12 cellular contexts compared by ENCODE assay signal in the genomic region with DNA sequence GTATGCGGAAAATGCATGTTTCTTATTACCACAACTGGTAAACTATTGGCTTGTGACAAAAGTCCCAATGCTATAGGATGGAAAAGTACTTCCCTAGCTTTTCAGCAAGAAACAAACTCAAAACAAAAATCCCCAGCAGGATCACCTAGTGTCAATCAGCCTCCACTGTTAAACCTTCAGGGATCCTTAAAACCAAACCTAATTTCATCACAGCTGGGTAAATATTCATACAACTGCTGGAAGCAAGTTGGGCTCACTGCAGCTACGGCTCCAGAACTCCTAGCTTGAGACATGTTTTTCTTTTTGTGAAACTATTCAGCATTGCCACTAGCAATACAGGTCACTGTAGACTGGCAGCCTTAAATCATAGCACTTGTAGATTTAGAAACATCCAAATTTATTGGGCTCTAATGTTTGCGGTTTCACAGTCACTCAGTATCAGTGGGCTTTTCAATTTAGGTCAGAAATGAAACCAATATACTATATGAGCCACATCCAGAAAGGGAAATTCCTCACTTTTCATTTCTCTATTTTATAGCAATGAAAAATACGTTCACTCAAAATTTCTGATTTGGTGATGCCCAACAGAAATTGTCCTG.
DNase-seq lines count a peak whose midpoint lies in the region; ATAC-seq lines count a peak whose summit lies in the region.
"Had no signal": no experiment of that assay in that cellular context is flagged by ENCODE, and none has a peak within 500 bp of the region (broad histone marks: within the 10 kb centered on the region; RNA-seq: fewer than 3 reads in every experiment).

No MANE protein-coding gene starts in this region.

- peak; percentile 55 for ATAC-seq in GM19351 (IDR thresholded peaks at IDR 0.05; ENCODE audit: unreplicated experiment)
- ATAC-seq in HG02885 (IDR thresholded peaks at IDR 0.05; ENCODE audit: poor library complexity, unreplicated experiment): peak; percentile 67
- ATAC-seq in T-helper 17 cell: peak; percentile 28
- ATAC-seq in stimulated activated memory B cell treated with anti-CD40 and anti-IgM and Interleukin-4, amounts not matched to agents 10 μg/mL and 1 μg/mL and 100 μg/mL, for 72 hours: peak; percentile 81
- ATAC-seq: SK-N-SH treated with all-trans-retinoic acid at 6 μM for 48 hours had no signal

- no peaks in the 10 kb centered on the region for H3K9me3 Mint-ChIP-seq in stimulated activated memory B cell treated with anti-CD40 and anti-IgM and Interleukin-4, amounts not matched to agents 10 μg/mL and 1 μg/mL and 100 μg/mL, for 72 hours
- H3K9me3 Mint-ChIP-seq in activated T-helper 1 cell treated with anti-CD3 and anti-CD28 coated beads, Interleukin-12 subunit alpha, Interleukin-12 subunit beta, Interleukin-2, Interleukin-4 antibody, amounts not matched to agents 30 ng/mL and 10 ng/mL and 1 ng/mL, durations not matched to agents 14 hours and 24 hours and 36 hours: peaks cover 7% of the 10 kb centered on the region

- H3K9me3 ChIP-seq in T-helper 17 cell (ENCODE audit: control insufficient read depth, low read length, poor library complexity, severe bottlenecking): no peaks in the 10 kb centered on the region
- H3K9me3 ChIP-seq: BLaER1 had no signal

- no peaks in the 10 kb centered on the region for H3K27me3 Mint-ChIP-seq in T-helper 17 cell
- no peaks in the 10 kb centered on the region for H3K27me3 Mint-ChIP-seq in stimulated activated memory B cell treated with anti-CD40 and anti-IgM and Interleukin-4, amounts not matched to agents 10 μg/mL and 1 μg/mL and 100 μg/mL, for 72 hours
- no peaks in the 10 kb centered on the region for H3K27me3 Mint-ChIP-seq in activated T-helper 1 cell treated with anti-CD3 and anti-CD28 coated beads, Interleukin-12 subunit alpha, Interleukin-12 subunit beta, Interleukin-2, Interleukin-4 antibody, amounts not matched to agents 30 ng/mL and 10 ng/mL and 1 ng/mL, durations not matched to agents 14 hours and 24 hours and 36 hours (ENCODE audit: insufficient read depth)

- H3K4me3 Mint-ChIP-seq in T-helper 17 cell: no peak overlapping the region
- peak overlapping the region; percentile 36 for H3K4me3 Mint-ChIP-seq in stimulated activated memory B cell treated with anti-CD40 and anti-IgM and Interleukin-4, amounts not matched to agents 10 μg/mL and 1 μg/mL and 100 μg/mL, for 72 hours
- H3K4me3 Mint-ChIP-seq in activated T-helper 1 cell treated with anti-CD3 and anti-CD28 coated beads, Interleukin-12 subunit alpha, Interleukin-12 subunit beta, Interleukin-2, Interleukin-4 antibody, amounts not matched to agents 30 ng/mL and 10 ng/mL and 1 ng/mL, durations not matched to agents 14 hours and 24 hours and 36 hours: no peak overlapping the region

- H3K4me1 Mint-ChIP-seq in T-helper 17 cell: peaks cover 13% of the 10 kb centered on the region
- peaks cover 35% of the 10 kb centered on the region for H3K4me1 Mint-ChIP-seq in stimulated activated memory B cell treated with anti-CD40 and anti-IgM and Interleukin-4, amounts not matched to agents 10 μg/mL and 1 μg/mL and 100 μg/mL, for 72 hours
- peaks cover 51% of the 10 kb centered on the region for H3K4me1 Mint-ChIP-seq in activated T-helper 1 cell treated with anti-CD3 and anti-CD28 coated beads, Interleukin-12 subunit alpha, Interleukin-12 subunit beta, Interleukin-2, Interleukin-4 antibody, amounts not matched to agents 30 ng/mL and 10 ng/mL and 1 ng/mL, durations not matched to agents 14 hours and 24 hours and 36 hours (ENCODE audit: low read depth)

- intact Hi-C loops in activated T-helper 1 cell treated with anti-CD3 and anti-CD28 coated beads, Interleukin-12 subunit alpha, Interleukin-12 subunit beta, Interleukin-2, Interleukin-4 antibody, amounts not matched to agents 30 ng/mL and 10 ng/mL and 1 ng/mL, durations not matched to agents 14 hours and 24 hours and 36 hours (cut with micrococcal nuclease): loop anchor here (5.0 to 10.0 kb wide), 5 partner anchors 58 to 1350 kb away; no protein-coding TSS in a partner anchor

- no peaks in the 10 kb centered on the region for H3K36me3 Mint-ChIP-seq in T-helper 17 cell (ENCODE audit: low read depth)
- H3K36me3 Mint-ChIP-seq in stimulated activated memory B cell treated with anti-CD40 and anti-IgM and Interleukin-4, amounts not matched to agents 10 μg/mL and 1 μg/mL and 100 μg/mL, for 72 hours: no peaks in the 10 kb centered on the region
- peaks cover 8% of the 10 kb centered on the region for H3K36me3 Mint-ChIP-seq in activated T-helper 1 cell treated with anti-CD3 and anti-CD28 coated beads, Interleukin-12 subunit alpha, Interleukin-12 subunit beta, Interleukin-2, Interleukin-4 antibody, amounts not matched to agents 30 ng/mL and 10 ng/mL and 1 ng/mL, durations not matched to agents 14 hours and 24 hours and 36 hours (ENCODE audit: low read depth)

- DNase-seq in T-helper 17 cell (no peak), NOMO-1 treated with DMSO at 0.1 percent for 48 hours (lab: John Stamatoyannopoulos, UW; ENCODE audit: unreplicated experiment) (no peak)
- DNase-seq in activated CD4-positive, alpha-beta T cell treated with anti-CD3 and anti-CD28 coated beads, Interleukin-2, amount 50 U/mL, for 4 hours: no peak
- DNase-seq in activated T-helper 1 cell treated with anti-CD3 and anti-CD28 coated beads, Interleukin-12 subunit alpha, Interleukin-12 subunit beta, Interleukin-2, Interleukin-4 antibody, amounts not matched to agents 30 ng/mL and 10 ng/mL and 1 ng/mL, durations not matched to agents 14 hours and 24 hours and 36 hours (ENCODE audit: low spot score): no peak
- DNase-seq: activated CD8-positive, alpha-beta memory T cell treated with anti-CD3 and anti-CD28 coated beads, Interleukin-2, amount 50 U/mL, for 4 hours; DMS79 treated with DMSO at 0.1 percent for 48 hours; NCI-H1048 had no signal

- no peak overlapping the region for H3K27ac Mint-ChIP-seq in T-helper 17 cell
- peak overlapping the region; percentile 51 for H3K27ac Mint-ChIP-seq in stimulated activated memory B cell treated with anti-CD40 and anti-IgM and Interleukin-4, amounts not matched to agents 10 μg/mL and 1 μg/mL and 100 μg/mL, for 72 hours
- no peak overlapping the region for H3K27ac Mint-ChIP-seq in activated T-helper 1 cell treated with anti-CD3 and anti-CD28 coated beads, Interleukin-12 subunit alpha, Interleukin-12 subunit beta, Interleukin-2, Interleukin-4 antibody, amounts not matched to agents 30 ng/mL and 10 ng/mL and 1 ng/mL, durations not matched to agents 14 hours and 24 hours and 36 hours

Comparison
In these comparisons a context has a peak if more than half of its experiments do, and no peak if none do; other contexts are left out.
1. ATAC-seq: peak in every context shown above with its lines; median percentile 81 in stimulated activated memory B cell treated with anti-CD40 and anti-IgM and Interleukin-4, amounts not matched to agents 10 μg/mL and 1 μg/mL and 100 μg/mL, for 72 hours; 67 in HG02885; 55 in GM19351; 28 in T-helper 17 cell.